Comparison of ENCODE assay signal across 9 cellular contexts in genomic region chr16:75506567-75506966, GRCh38. TPM values are rescaled to one million over a fixed set of nuclear protein-coding genes. Genes with fewer than 3 reads are reported as not detected.
DNase-seq lines count a peak whose midpoint lies in the region; ATAC-seq and TF ChIP-seq lines count a peak whose summit lies in the region.
"Had no signal": no experiment of that assay in that cellular context is flagged by ENCODE, and none has a peak within 500 bp of the region (broad histone marks: within the 10 kb centered on the region; RNA-seq: fewer than 3 reads in every experiment).

No MANE protein-coding gene starts in this region.

- intact Hi-C loops in Right ventricle myocardium inferior (cut with DNase I) = no loop called here
- intact Hi-C loops in cardiac septum (cut with DNase I) = no loop called here
- intact Hi-C loops in MCF 10A (cut with micrococcal nuclease) = loop anchor here (1.0 kb wide), 1 partner anchor 49 kb away; no protein-coding TSS in a partner anchor
- intact Hi-C loops in left colon (cut with DNase I, micrococcal nuclease) = no loop called here

- no TSS peak for BruUV-seq in MCF 10A (replicated peaks; lab: Mats Ljungman, UMichigan)

- no peak for TF ChIP-seq CTCF in MCF 10A (IDR thresholded peaks at IDR 0.05; ENCODE audit: unreplicated experiment)

- no peaks in the 10 kb centered on the region for H3K27me3 Mint-ChIP-seq in MCF 10A (ENCODE audit: insufficient read depth, unreplicated experiment)

- H3K27ac Mint-ChIP-seq in MCF 10A (ENCODE audit: low read depth, unreplicated experiment) = peak overlapping the region; percentile 95
- H3K27ac Mint-ChIP-seq: activated CD8-positive, alpha-beta T cell treated with anti-CD3 and anti-CD28 coated beads for 36 hours had no signal

- no peaks in the 10 kb centered on the region for H3K36me3 Mint-ChIP-seq in MCF 10A (ENCODE audit: insufficient read depth, unreplicated experiment)

- CTCF ChIA-PET in MCF 10A (lab: Yijun Ruan, JAX) = interaction anchor here (0.6 to 2.9 kb wide), 5 partner anchors 10 to 1197 kb away, joined by 5 to 22 read pairs (median 6); partner anchors contain the start of gene TMEM170A

- peak overlapping the region; percentile 42 for H3K4me3 Mint-ChIP-seq in MCF 10A (ENCODE audit: unreplicated experiment)
- H3K4me3 Mint-ChIP-seq: activated CD8-positive, alpha-beta T cell treated with anti-CD3 and anti-CD28 coated beads for 36 hours had no signal

- ATAC-seq in Right ventricle myocardium inferior = peak; percentile 74
- ATAC-seq in left colon = peak; percentile 88
- no peak for ATAC-seq in HG03469 (IDR thresholded peaks at IDR 0.05; ENCODE audit: unreplicated experiment)
- ATAC-seq in GM21786 (IDR thresholded peaks at IDR 0.05; ENCODE audit: unreplicated experiment) = no peak
- ATAC-seq: activated CD8-positive, alpha-beta T cell treated with anti-CD3 and anti-CD28 coated beads for 36 hours had no signal

- POLR2A ChIA-PET in MCF 10A (lab: Yijun Ruan, JAX) = interaction anchor here (0.7 to 2.1 kb wide), 8 partner anchors 9 to 300 kb away, joined by 3 to 9 read pairs (median 3); partner anchors contain the start of genes CFDP1, CHST6 and GABARAPL2

- H3K9me3 Mint-ChIP-seq in MCF 10A (ENCODE audit: unreplicated experiment) = no peaks in the 10 kb centered on the region
- H3K9me3 Mint-ChIP-seq: activated CD8-positive, alpha-beta T cell treated with anti-CD3 and anti-CD28 coated beads for 36 hours had no signal

- DNase-seq in Right ventricle myocardium inferior (ENCODE audit: missing footprints) (no peak), cardiac septum (ENCODE audit: low spot score) (no peak), MCF 10A (ENCODE audit: unreplicated experiment) (peak; percentile 98), left colon (no peak), NCI-H2171 treated with DMSO at 0.1 percent for 48 hours (lab: John Stamatoyannopoulos, UW) (no peak), RKO (ENCODE audit: low spot score) (no peak)
- DNase-seq: activated CD8-positive, alpha-beta T cell treated with anti-CD3 and anti-CD28 coated beads for 36 hours had no signal

- peaks cover 34% of the 10 kb centered on the region for H3K4me1 Mint-ChIP-seq in MCF 10A (ENCODE audit: insufficient read depth, unreplicated experiment)

RNA-seq across cellular contexts. Expression of gene CHST6, which starts 11.3 kb away (rescaled TPM):
- total RNA-seq in Right ventricle myocardium inferior = 0.62 TPM
- 4.5 TPM for total RNA-seq in cardiac septum
- 0.16 and 0.42 TPM in 2 replicates for total RNA-seq in MCF 10A (2022)
- total RNA-seq in left colon = 1 to 10 TPM; 2.0 to 4.0 TPM
- total RNA-seq: activated CD8-positive, alpha-beta T cell treated with anti-CD3 and anti-CD28 coated beads for 36 hours had no signal

RNA-seq across cellular contexts. Expression of gene CHST5, which starts 29.3 kb away (rescaled TPM):
- total RNA-seq in Right ventricle myocardium inferior = 0.27 TPM
- 0.11 TPM for total RNA-seq in cardiac septum
- total RNA-seq in MCF 10A (2022) = not detected in 2 replicates
- 100 to 1,000 TPM; 115 to 116 TPM for total RNA-seq in left colon
- total RNA-seq: activated CD8-positive, alpha-beta T cell treated with anti-CD3 and anti-CD28 coated beads for 36 hours had no signal

RNA-seq across cellular contexts. Expression of gene TMEM170A, which starts 42.1 kb away (rescaled TPM):
- 9.6 TPM for total RNA-seq in Right ventricle myocardium inferior
- 10.4 TPM for total RNA-seq in cardiac septum
- 20.1 and 21.8 TPM in 2 replicates for total RNA-seq in MCF 10A (2022)
- 10 to 100 TPM; 54.1 to 71.9 TPM for total RNA-seq in left colon

RNA-seq across cellular contexts. Expression of gene TMEM231, which starts 49.5 kb away (rescaled TPM):
- total RNA-seq in Right ventricle myocardium inferior (4.4 TPM), cardiac septum (8.5 TPM), MCF 10A (2022) (18.6 and 21.1 TPM in 2 replicates), left colon (1 to 10 TPM; 3.9 to 4.1 TPM)

RNA-seq across cellular contexts. Expression of gene GABARAPL2, which starts 59.6 kb away (rescaled TPM):
- total RNA-seq in Right ventricle myocardium inferior (231 TPM), cardiac septum (233 TPM), MCF 10A (2022) (61.5 and 70.5 TPM in 2 replicates), left colon (100 to 1,000 TPM in 1 of 2 donors, 10 to 100 TPM in 1; 91.1 to 110 TPM)

Comparison
In these comparisons a context has a peak if more than half of its experiments do, and no peak if none do; other contexts are left out.
1. ATAC-seq: peak in Right ventricle myocardium inferior (single experiment) and left colon (single experiment); none in HG03469 (single experiment) and GM21786 (single experiment).
2. RNA of gene CHST5, which starts 29.3 kb away (total RNA-seq): 115 to 116 TPM in left colon; 0.27 TPM in Right ventricle myocardium inferior (single experiment), 0.11 TPM in cardiac septum (single experiment) and not detected in MCF 10A; every median in the first group is over 10 times any median in the second.